Comparison of ENCODE assay signal across 29 cellular contexts in the genomic region with DNA sequence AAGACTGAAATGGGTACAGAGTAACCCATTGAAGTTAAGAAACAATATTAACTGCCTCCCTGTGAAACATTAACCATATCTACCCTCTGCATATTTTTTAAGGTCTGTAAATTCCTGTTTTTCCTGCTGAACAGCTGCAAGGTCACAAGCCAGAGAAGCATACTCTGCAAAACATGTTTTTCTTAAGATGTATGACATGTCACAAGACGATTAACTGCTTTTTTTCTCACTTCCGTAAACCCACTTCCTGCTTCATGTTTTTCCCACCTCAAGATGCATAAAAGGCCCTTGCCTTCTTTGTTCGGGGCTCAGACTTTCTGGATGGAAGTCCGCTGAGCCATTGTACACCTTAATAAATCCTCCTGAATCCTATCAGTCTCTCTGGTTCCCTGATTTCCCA.
"Had no signal": no experiment of that assay in that cellular context is flagged by ENCODE, and none has a peak within 500 bp of the region (broad histone marks: within the 10 kb centered on the region; RNA-seq: fewer than 3 reads in every experiment).

No MANE protein-coding gene starts in this region.

- H3K9ac ChIP-seq: neural progenitor cell, parathyroid adenoma had no signal

- H2AFZ ChIP-seq: hepatocyte, neural progenitor cell, parathyroid adenoma had no signal

- H3K4me1 ChIP-seq: gastroesophageal sphincter, left ventricle myocardium inferior, neural progenitor cell, parathyroid adenoma, psoas muscle, right atrium auricular region, suprapubic skin, tibial artery had no signal

- H3K4me3 ChIP-seq: gastroesophageal sphincter, hepatocyte, left ventricle myocardium inferior, lung, neural progenitor cell, psoas muscle, right atrium auricular region, smooth muscle cell, suprapubic skin, tibial artery had no signal

- H3K4me2 ChIP-seq: hepatocyte, neural progenitor cell, smooth muscle cell had no signal

- H3K9me3 ChIP-seq: suprapubic skin had no signal

- DNase-seq: activated CD4-positive, alpha-beta T cell treated with anti-CD3 and anti-CD28 coated beads for 4 hours; activated CD4-positive, alpha-beta T cell treated with anti-CD3 and anti-CD28 coated beads, Interleukin-2, amount 50 U/mL, for 4 hours; activated effector memory CD4-positive, alpha-beta T cell treated with Interleukin-2 at 50 U/mL for 16 hours; activated naive CD4-positive, alpha-beta T cell treated with Interleukin-2 at 50 U/mL for 16 hours; activated T-cell treated with anti-CD3 and anti-CD28 coated beads for 4 hours; activated T-cell treated with anti-CD3 and anti-CD28 coated beads, Interleukin-2, amount 50 U/mL, for 72 hours; anterior cingulate cortex; dermis blood vessel endothelial cell; effector CD4-positive, alpha-beta T cell; erythroblast; islet precursor cell; left ventricle myocardium inferior; mesendoderm; natural killer cell; occipital lobe; psoas muscle; stimulated activated CD4-positive, alpha-beta T cell treated with anti-CD3 and anti-CD28 coated beads, Interleukin-1b, Interleukin-23, amount 100 ng/mL, for 48 hours; stimulated activated naive B cell treated with anti-CD40 and anti-IgM and Interleukin-4, amounts not matched to agents 10 μg/mL and 1 μg/mL and 100 μg/mL, for 72 hours; tibial artery had no signal

- H3K27me3 Mint-ChIP-seq: activated naive CD8-positive, alpha-beta T cell; central memory CD8-positive, alpha-beta T cell; stimulated activated naive B cell treated with anti-CD40 and anti-IgM and Interleukin-4, amounts not matched to agents 10 μg/mL and 1 μg/mL and 100 μg/mL, for 72 hours had no signal

- ATAC-seq: activated T-cell treated with anti-CD3 and anti-CD28 coated beads, Interleukin-2, amount 50 U/mL, for 72 hours; gastroesophageal sphincter; natural killer cell; psoas muscle; stimulated activated naive B cell treated with anti-CD40 and anti-IgM and Interleukin-4, amounts not matched to agents 10 μg/mL and 1 μg/mL and 100 μg/mL, for 72 hours had no signal

- H3K79me2 ChIP-seq: hepatocyte, parathyroid adenoma had no signal

- H3K4me1 Mint-ChIP-seq: central memory CD8-positive, alpha-beta T cell; natural killer cell; neural progenitor cell had no signal

- H3K27me3 ChIP-seq: gastroesophageal sphincter, hepatocyte, neural progenitor cell, right atrium auricular region, suprapubic skin, tibial artery had no signal

- H3K27ac Mint-ChIP-seq: activated naive CD8-positive, alpha-beta T cell; activated T-cell treated with anti-CD3 and anti-CD28 coated beads, Interleukin-2, amount 50 U/mL, for 72 hours; natural killer cell; neural progenitor cell; stimulated activated naive B cell treated with anti-CD40 and anti-IgM and Interleukin-4, amounts not matched to agents 10 μg/mL and 1 μg/mL and 100 μg/mL, for 72 hours had no signal

- H3K36me3 Mint-ChIP-seq: activated naive CD8-positive, alpha-beta T cell; neural progenitor cell; stimulated activated naive B cell treated with anti-CD40 and anti-IgM and Interleukin-4, amounts not matched to agents 10 μg/mL and 1 μg/mL and 100 μg/mL, for 72 hours had no signal

- H3K36me3 ChIP-seq: gastroesophageal sphincter, left ventricle myocardium inferior, neural progenitor cell, right atrium auricular region, suprapubic skin, tibial artery had no signal

- H3K4me3 Mint-ChIP-seq: activated naive CD8-positive, alpha-beta T cell; activated T-cell treated with anti-CD3 and anti-CD28 coated beads, Interleukin-2, amount 50 U/mL, for 72 hours; central memory CD8-positive, alpha-beta T cell; natural killer cell; neural progenitor cell; stimulated activated naive B cell treated with anti-CD40 and anti-IgM and Interleukin-4, amounts not matched to agents 10 μg/mL and 1 μg/mL and 100 μg/mL, for 72 hours had no signal

- H3K27ac ChIP-seq: gastroesophageal sphincter, hepatocyte, left ventricle myocardium inferior, neural progenitor cell, parathyroid adenoma, psoas muscle, right atrium auricular region, suprapubic skin, tibial artery had no signal
